ENCODE assay signal across 13 cellular contexts in the genomic region with DNA sequence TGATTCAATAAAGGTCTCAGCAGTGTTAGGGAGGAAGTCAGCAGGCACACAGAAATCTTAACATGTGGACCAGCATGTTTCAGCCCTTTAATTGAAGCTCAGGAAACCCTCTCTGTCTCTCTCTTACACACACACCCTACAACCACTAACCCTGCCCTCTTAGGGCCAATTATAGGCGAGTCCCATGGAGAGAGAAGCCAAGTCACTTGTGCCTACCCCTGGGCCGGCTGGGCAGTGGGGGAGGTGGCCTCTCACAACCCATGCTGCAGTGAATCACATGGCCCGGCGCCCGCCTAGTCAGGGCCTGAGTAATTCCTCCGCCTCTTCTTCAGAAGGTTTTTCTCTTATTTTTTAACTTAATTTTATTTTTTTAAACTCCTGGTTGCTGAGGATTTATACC. TPM values are rescaled to one million over a fixed set of nuclear protein-coding genes. Genes with fewer than 3 reads are reported as not detected.
DNase-seq lines count a peak whose midpoint lies in the region; TF ChIP-seq lines count a peak whose summit lies in the region.
"Had no signal": no experiment of that assay in that cellular context is flagged by ENCODE, and none has a peak within 500 bp of the region (broad histone marks: within the 10 kb centered on the region; RNA-seq: fewer than 3 reads in every experiment).

No MANE protein-coding gene starts in this region.

- peak overlapping the region; percentile 57; the same call in 1 of the 2 replicates for H2AFZ ChIP-seq in GM23248

- H3K36me3 ChIP-seq in GM23248 (ENCODE audit: low read depth) (no peaks in the 10 kb centered on the region), suprapubic skin (no peaks in the 10 kb centered on the region), SJCRH30 (no peaks in the 10 kb centered on the region)

- TF ChIP-seq POLR2A in suprapubic skin (IDR thresholded peaks at IDR 0.05): no peak

- H3K27me3 ChIP-seq in GM23248 (replicated peaks; ENCODE audit: insufficient read depth): no peaks in the 10 kb centered on the region
- H3K27me3 ChIP-seq in suprapubic skin: no peaks in the 10 kb centered on the region
- no peaks in the 10 kb centered on the region for H3K27me3 ChIP-seq in SJCRH30

- peak overlapping the region; percentile 93 for H3K4me2 ChIP-seq in GM23248 (ENCODE audit: unreplicated experiment)

- H4K20me1 ChIP-seq in GM23248 (ENCODE audit: insufficient read depth): no peaks in the 10 kb centered on the region

- TF ChIP-seq EP300 in suprapubic skin (IDR thresholded peaks at IDR 0.05): no peak

- H3K27ac ChIP-seq in GM23248 (peak overlapping the region; percentile 89), suprapubic skin (no peak overlapping the region), SJCRH30 (no peak overlapping the region)

- DNase-seq in GM23248: peak; percentile 87
- DNase-seq in SK-MEL-5 (ENCODE audit: low read depth, low spot score): peak; percentile 33
- peak; percentile 37 for DNase-seq in fibroblast of gingiva (ENCODE audit: low read depth)
- DNase-seq in skeletal muscle cell (ENCODE audit: low read depth): no peak
- no peak for DNase-seq in suprapubic skin (ENCODE audit: low spot score in 2 of 2)
- DNase-seq in Ammon's horn (ENCODE audit: low spot score): no peak
- DNase-seq in SJCRH30: no peak
- DNase-seq: activated CD4-positive, alpha-beta T cell treated with anti-CD3 and anti-CD28 coated beads for 1 hour; activated effector memory CD4-positive, alpha-beta T cell treated with Interleukin-2 at 50 U/mL for 16 hours; DND-41; naive thymus-derived CD4-positive, alpha-beta T cell; NCI-H2171 treated with DMSO at 0.1 percent for 48 hours; stimulated activated CD4-positive, alpha-beta T cell treated with anti-CD3 and anti-CD28 coated beads, Interleukin-2, amount 100 ng/mL, for 24 hours had no signal

- no peaks in the 10 kb centered on the region for H3K9me3 ChIP-seq in GM23248 (ENCODE audit: low read depth)
- H3K9me3 ChIP-seq in suprapubic skin: no peaks in the 10 kb centered on the region
- no peaks in the 10 kb centered on the region for H3K9me3 ChIP-seq in SJCRH30 (replicated peaks)

- H3K4me1 ChIP-seq in GM23248 (ENCODE audit: insufficient read depth) (peaks cover 29% of the 10 kb centered on the region), suprapubic skin (peaks cover 7% of the 10 kb centered on the region), SJCRH30 (no peaks in the 10 kb centered on the region)

- peak overlapping the region; percentile 53 for H3K4me3 ChIP-seq in GM23248
- H3K4me3 ChIP-seq in skeletal muscle cell (ENCODE audit: low read depth, low read length): peak overlapping the region; percentile 11
- H3K4me3 ChIP-seq in suprapubic skin: no peak overlapping the region
- H3K4me3 ChIP-seq in SJCRH30: no peak overlapping the region

- H3K79me2 ChIP-seq in GM23248 (ENCODE audit: insufficient read depth): peaks cover 68% of the 10 kb centered on the region

- H3F3A ChIP-seq in GM23248 (ENCODE audit: insufficient read depth): peaks cover 15% of the 10 kb centered on the region; the same call in 1 of the 2 replicates

- H3K9me2 ChIP-seq in GM23248 (ENCODE audit: insufficient read depth): no peaks in the 10 kb centered on the region

- in situ Hi-C loops in GM23248 (cut with MboI) (no loop called here), SK-MEL-5 (cut with HindIII; ENCODE audit: low pct_unique_long_range_greater_than_20kb, low sequenced_read_pairs) (no loop called here)

- H3K9ac ChIP-seq in GM23248: peak overlapping the region; percentile 89

- TF ChIP-seq CTCF in suprapubic skin (IDR thresholded peaks at IDR 0.05): no peak

- WGBS in GM23248 (ENCODE audit: low coverage in 1 of 2, low lambda C conversion rate in 2 of 2, missing lambda C conversion rate in 2 of 2), 2 experiments: 0% methylated on average over 5 to 6 of the region's 6 CpGs
- WGBS in suprapubic skin: 45% methylated on average over 6 of the region's 6 CpGs

RNA-seq across cellular contexts. Expression of a gene that starts 3.7 kb away (rescaled TPM):
- 8.6 and 9.1 TPM in 2 replicates for total RNA-seq in GM23248 (2014; rRNA removed; shearing (Covaris generic))
- 5.4 and 6.0 TPM in 2 replicates for polyA plus RNA-seq in GM23248 (2016; fragmentation: Nextera tagmentation; extraction: Ambion mirVana)
- 6.3 and 7.7 TPM in 2 replicates for total RNA-seq in SK-MEL-5 (2014; rRNA removed; shearing (Covaris generic))
- 32.7 and 35.4 TPM in 2 replicates for polyA plus RNA-seq in SK-MEL-5 (2015; cell fraction: cytosol; rRNA removed)
- polyA plus RNA-seq in SK-MEL-5 (2015; cell fraction: nucleus; rRNA removed): 14.7 and 16.3 TPM in 2 replicates
- 1 to 10 TPM; 5.8 to 9.5 (median 8.6) TPM for total RNA-seq in suprapubic skin
- 4.5 and 4.7 TPM in 2 replicates for total RNA-seq in SJCRH30 (2014; rRNA removed; shearing (Covaris generic))

RNA-seq across cellular contexts. Expression of a gene that starts 37.7 kb away (rescaled TPM):
- 24.3 and 30.3 TPM in 2 replicates for total RNA-seq in GM23248 (2014; rRNA removed; shearing (Covaris generic))
- 9.2 and 10.9 TPM in 2 replicates for polyA plus RNA-seq in GM23248 (2016; fragmentation: Nextera tagmentation; extraction: Ambion mirVana)
- 40.9 and 48.6 TPM in 2 replicates for total RNA-seq in SK-MEL-5 (2014; rRNA removed; shearing (Covaris generic))
- polyA plus RNA-seq in SK-MEL-5 (2015; cell fraction: cytosol; rRNA removed): 47.5 and 60.7 TPM in 2 replicates
- polyA plus RNA-seq in SK-MEL-5 (2015; cell fraction: nucleus; rRNA removed): 39.2 and 43.9 TPM in 2 replicates
- 10 to 100 TPM; 28.0 to 39.2 (median 32.4) TPM for total RNA-seq in suprapubic skin
- 36.9 and 37.0 TPM in 2 replicates for total RNA-seq in SJCRH30 (2014; rRNA removed; shearing (Covaris generic))

RNA-seq across cellular contexts. Expression of a gene that starts 52.1 kb away (rescaled TPM):
- 19.6 and 22.1 TPM in 2 replicates for total RNA-seq in GM23248 (2014; rRNA removed; shearing (Covaris generic))
- polyA plus RNA-seq in GM23248 (2016; fragmentation: Nextera tagmentation; extraction: Ambion mirVana): 42.4 TPM in 2 replicates
- total RNA-seq in SK-MEL-5 (2014; rRNA removed; shearing (Covaris generic)): 23.4 and 23.7 TPM in 2 replicates
- polyA plus RNA-seq in SK-MEL-5 (2015; cell fraction: cytosol; rRNA removed): 36.6 and 42.8 TPM in 2 replicates
- polyA plus RNA-seq in SK-MEL-5 (2015; cell fraction: nucleus; rRNA removed): 7.3 and 19.5 TPM in 2 replicates
- total RNA-seq in suprapubic skin: 10 to 100 TPM; 18.2 to 26.3 (median 21.9) TPM
- 27.8 and 29.1 TPM in 2 replicates for total RNA-seq in SJCRH30 (2014; rRNA removed; shearing (Covaris generic))

Comparison
In these comparisons a context has a peak if more than half of its experiments do, and no peak if none do; other contexts are left out.
1. DNase-seq: peak in GM23248 (single experiment), SK-MEL-5 (single experiment) and fibroblast of gingiva (single experiment); none in skeletal muscle cell (single experiment), suprapubic skin (0 of 2), Ammon's horn (single experiment) and SJCRH30 (0 of 2).
2. H3K4me3 ChIP-seq: peak in GM23248 (single experiment) and skeletal muscle cell (single experiment); none in suprapubic skin (single experiment) and SJCRH30 (single experiment).